14 cellular contexts compared by ENCODE assay signal in the genomic region with DNA sequence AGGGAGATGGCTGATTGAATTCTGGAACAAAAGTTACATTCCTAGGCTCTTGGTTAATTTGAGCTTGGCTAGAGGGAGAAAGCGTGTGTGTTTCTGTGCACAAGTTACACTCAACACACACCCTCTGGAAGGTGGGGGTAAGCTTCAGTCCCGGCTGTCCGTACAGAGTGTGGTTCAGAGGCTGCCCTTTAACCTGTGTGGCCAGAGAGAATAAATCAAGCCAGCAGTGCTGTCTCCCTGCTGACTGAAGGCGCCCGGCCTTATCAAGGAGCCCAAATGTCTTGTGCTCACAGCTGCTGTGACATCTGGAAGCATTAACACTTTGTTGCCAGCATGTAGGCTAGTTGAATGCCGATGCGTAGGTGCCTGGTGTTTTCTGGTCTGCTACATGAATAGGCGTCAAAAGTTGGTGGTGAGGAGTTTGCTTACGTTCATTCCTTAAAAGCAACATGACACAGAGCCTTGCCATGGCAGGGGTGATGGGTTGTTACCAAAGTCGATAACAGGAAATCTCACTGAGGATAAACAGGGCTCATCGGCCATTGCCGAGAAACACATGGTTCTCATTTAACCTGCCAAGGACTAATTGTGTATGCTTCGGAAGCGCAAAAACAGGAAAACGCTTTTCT.
DNase-seq lines count a peak whose midpoint lies in the region; ATAC-seq and TF ChIP-seq lines count a peak whose summit lies in the region.
"Had no signal": no experiment of that assay in that cellular context is flagged by ENCODE, and none has a peak within 500 bp of the region (broad histone marks: within the 10 kb centered on the region; RNA-seq: fewer than 3 reads in every experiment).

No MANE protein-coding gene starts in this region.

- H3K56ac ChIP-seq in mesendoderm (ENCODE audit: low read length), result no peak overlapping the region

- no peak overlapping the region for H3K4ac ChIP-seq in mesendoderm (ENCODE audit: low read depth, low read length)

- peak overlapping the region; percentile 43 for H2BK5ac ChIP-seq in mesendoderm (ENCODE audit: low read length)

- H3K27ac ChIP-seq in fibroblast of lung (ENCODE audit: insufficient read depth, low read length) (no peak overlapping the region), mesendoderm (ENCODE audit: low read depth, low read length) (no peak overlapping the region), suprapubic skin (peak overlapping the region; percentile 27), osteoblast (ENCODE audit: low read depth, low read length) (no peak overlapping the region)
- H3K27ac ChIP-seq: SK-N-MC had no signal

- H3K36me3 ChIP-seq in fibroblast of lung (ENCODE audit: control insufficient read depth, insufficient read depth, low read length) (no peaks in the 10 kb centered on the region), mesendoderm (ENCODE audit: control insufficient read depth, insufficient read depth, low read length) (no peaks in the 10 kb centered on the region), suprapubic skin (no peaks in the 10 kb centered on the region), osteoblast (ENCODE audit: insufficient read depth, low read length) (no peaks in the 10 kb centered on the region)

- H3K9ac ChIP-seq in fibroblast of lung (ENCODE audit: insufficient read depth, low read length) (no peak overlapping the region), mesendoderm (ENCODE audit: low read length) (peak overlapping the region; percentile 31)

- no peak for TF ChIP-seq CTCF in fibroblast of lung (conservative IDR thresholded peaks at IDR 0.05 in 1 of 2, IDR thresholded peaks at IDR 0.05 in 1 of 2; ENCODE audit: low read depth in 1 of 2, low read length in 2 of 2)
- TF ChIP-seq CTCF in suprapubic skin (IDR thresholded peaks at IDR 0.05), result no peak
- TF ChIP-seq CTCF in osteoblast (IDR thresholded peaks at IDR 0.05; ENCODE audit: extremely low read depth, low read depth, low read length), result no peak

- H2AFZ ChIP-seq in fibroblast of lung (ENCODE audit: low read length) (no peak overlapping the region), osteoblast (ENCODE audit: low read length) (no peak overlapping the region)

- peaks cover 24% of the 10 kb centered on the region for H3K27me3 ChIP-seq in fibroblast of lung (ENCODE audit: control insufficient read depth, insufficient read depth, low read length)
- no peaks in the 10 kb centered on the region for H3K27me3 ChIP-seq in mesendoderm (ENCODE audit: insufficient read depth, low read length, poor library complexity)
- no peaks in the 10 kb centered on the region for H3K27me3 ChIP-seq in suprapubic skin
- peaks cover 55% of the 10 kb centered on the region for H3K27me3 ChIP-seq in osteoblast (ENCODE audit: insufficient read depth, low read length)

- H3K18ac ChIP-seq in mesendoderm (ENCODE audit: low read length), result peak overlapping the region; percentile 41

- no peak for TF ChIP-seq POLR2A in suprapubic skin (IDR thresholded peaks at IDR 0.05)

- ATAC-seq in HG03095 (IDR thresholded peaks at IDR 0.05; ENCODE audit: unreplicated experiment), result no peak
- ATAC-seq: activated naive CD8-positive, alpha-beta T cell treated with anti-CD3 and anti-CD28 coated beads, Interleukin-2, amount 50 U/mL, for 24 hours; CD8-positive, alpha-beta T cell had no signal

- DNase-seq in fibroblast of lung (ENCODE audit: low read depth in 2 of 2) (peak; percentile 40 to 66), mesendoderm (peak; percentile 93), suprapubic skin (ENCODE audit: low spot score in 2 of 2) (no peak), osteoblast (ENCODE audit: insufficient read length, low spot score, missing footprints) (no peak), AML-193 (lab: John Stamatoyannopoulos, UW) (no peak), NCI-H1436 treated with DMSO at 0.1 percent for 48 hours (lab: John Stamatoyannopoulos, UW) (no peak)
- DNase-seq: activated CD4-positive, alpha-beta memory T cell treated with anti-CD3 and anti-CD28 coated beads for 36 hours; activated naive CD8-positive, alpha-beta T cell treated with anti-CD3 and anti-CD28 coated beads, Interleukin-2, amount 50 U/mL, for 24 hours; CD8-positive, alpha-beta T cell; Karpas-422; NCI-H510A had no signal

- TF ChIP-seq EP300 in suprapubic skin (IDR thresholded peaks at IDR 0.05), result no peak

- no peaks in the 10 kb centered on the region for H3K9me3 ChIP-seq in fibroblast of lung (ENCODE audit: control insufficient read depth, insufficient read depth, low read depth, low read length)
- no peaks in the 10 kb centered on the region for H3K9me3 ChIP-seq in suprapubic skin
- H3K9me3 ChIP-seq in osteoblast (ENCODE audit: low read depth, low read length), result no peaks in the 10 kb centered on the region

- no CpG with 5 or more reads among the region's 15 CpGs for WGBS in mesendoderm (ENCODE audit: extremely low coverage, insufficient coverage, low lambda C conversion rate)
- 70% methylated on average over 13 of the region's 15 CpGs for WGBS in suprapubic skin

- H3K4me3 ChIP-seq in fibroblast of lung (replicated peaks in 1 of 4; ENCODE audit: control extremely low read depth in 1 of 4, insufficient read depth in 1 of 4, low read depth in 3 of 4, low read length in 4 of 4) (no peak overlapping the region), mesendoderm (ENCODE audit: low read length) (no peak overlapping the region), suprapubic skin (peak overlapping the region; percentile 12), osteoblast (ENCODE audit: insufficient read depth, low read length) (no peak overlapping the region)
- H3K4me3 ChIP-seq: SK-N-MC had no signal

- H4K20me1 ChIP-seq in fibroblast of lung (ENCODE audit: control insufficient read depth, extremely low read depth, insufficient read depth, low read length), result no peaks in the 10 kb centered on the region
- no peaks in the 10 kb centered on the region for H4K20me1 ChIP-seq in osteoblast (ENCODE audit: insufficient read depth, low read length)

- H2BK15ac ChIP-seq in mesendoderm (replicated peaks; ENCODE audit: low read depth), result no peak overlapping the region

- H4K8ac ChIP-seq in mesendoderm (ENCODE audit: low read depth, low read length), result no peak overlapping the region

- H3K23ac ChIP-seq in mesendoderm (ENCODE audit: low read length), result no peak overlapping the region

- H4K5ac ChIP-seq in mesendoderm (ENCODE audit: low read length), result no peak overlapping the region

- no peaks in the 10 kb centered on the region for H3K79me2 ChIP-seq in fibroblast of lung (ENCODE audit: control insufficient read depth, insufficient read depth, low read length)
- no peaks in the 10 kb centered on the region for H3K79me2 ChIP-seq in mesendoderm (ENCODE audit: control insufficient read depth, insufficient read depth, low read length)
- H3K79me2 ChIP-seq in osteoblast (ENCODE audit: insufficient read depth, low read length), result no peaks in the 10 kb centered on the region

- H2BK120ac ChIP-seq in mesendoderm (ENCODE audit: low read depth, low read length), result no peak overlapping the region

- H2AK5ac ChIP-seq in mesendoderm (ENCODE audit: low read length), result no peak overlapping the region

- H3K4me1 ChIP-seq in fibroblast of lung (ENCODE audit: control insufficient read depth, extremely low read depth, insufficient read depth, low read length) (no peaks in the 10 kb centered on the region), mesendoderm (ENCODE audit: control insufficient read depth, low read depth, low read length) (peaks cover 19% of the 10 kb centered on the region), suprapubic skin (peaks cover 15% of the 10 kb centered on the region), osteoblast (ENCODE audit: insufficient read depth, low read length) (no peaks in the 10 kb centered on the region)

- H3K79me1 ChIP-seq in mesendoderm (ENCODE audit: low read length), result no peaks in the 10 kb centered on the region

- H3K4me2 ChIP-seq in fibroblast of lung (ENCODE audit: extremely low read depth, insufficient read depth, low read length) (no peak overlapping the region), mesendoderm (ENCODE audit: low read length) (no peak overlapping the region), osteoblast (ENCODE audit: insufficient read depth, low read length) (no peak overlapping the region)

TF ChIP-seq in PFSK-1, 5 proteins besides CTCF, POLR2A, EP300 and RAD21:
- peak; percentile 37 for TF ChIP-seq FOXP2 (optimal IDR thresholded peaks at IDR 0.05; ENCODE audit: borderline replicate concordance, extremely low read depth, extremely low read length, insufficient read depth)
- no peak for TF ChIP-seq SIN3A (IDR thresholded peaks at IDR 0.05; ENCODE audit: borderline replicate concordance, insufficient read depth, low read length)
- TF ChIP-seq TAF1 (IDR thresholded peaks at IDR 0.05; ENCODE audit: borderline replicate concordance, insufficient read depth, low read length), result no peak
- TF ChIP-seq POLR2AphosphoS5 (IDR thresholded peaks at IDR 0.05; ENCODE audit: low read depth, low read length), result no peak
- TF ChIP-seq, protein P1, sequence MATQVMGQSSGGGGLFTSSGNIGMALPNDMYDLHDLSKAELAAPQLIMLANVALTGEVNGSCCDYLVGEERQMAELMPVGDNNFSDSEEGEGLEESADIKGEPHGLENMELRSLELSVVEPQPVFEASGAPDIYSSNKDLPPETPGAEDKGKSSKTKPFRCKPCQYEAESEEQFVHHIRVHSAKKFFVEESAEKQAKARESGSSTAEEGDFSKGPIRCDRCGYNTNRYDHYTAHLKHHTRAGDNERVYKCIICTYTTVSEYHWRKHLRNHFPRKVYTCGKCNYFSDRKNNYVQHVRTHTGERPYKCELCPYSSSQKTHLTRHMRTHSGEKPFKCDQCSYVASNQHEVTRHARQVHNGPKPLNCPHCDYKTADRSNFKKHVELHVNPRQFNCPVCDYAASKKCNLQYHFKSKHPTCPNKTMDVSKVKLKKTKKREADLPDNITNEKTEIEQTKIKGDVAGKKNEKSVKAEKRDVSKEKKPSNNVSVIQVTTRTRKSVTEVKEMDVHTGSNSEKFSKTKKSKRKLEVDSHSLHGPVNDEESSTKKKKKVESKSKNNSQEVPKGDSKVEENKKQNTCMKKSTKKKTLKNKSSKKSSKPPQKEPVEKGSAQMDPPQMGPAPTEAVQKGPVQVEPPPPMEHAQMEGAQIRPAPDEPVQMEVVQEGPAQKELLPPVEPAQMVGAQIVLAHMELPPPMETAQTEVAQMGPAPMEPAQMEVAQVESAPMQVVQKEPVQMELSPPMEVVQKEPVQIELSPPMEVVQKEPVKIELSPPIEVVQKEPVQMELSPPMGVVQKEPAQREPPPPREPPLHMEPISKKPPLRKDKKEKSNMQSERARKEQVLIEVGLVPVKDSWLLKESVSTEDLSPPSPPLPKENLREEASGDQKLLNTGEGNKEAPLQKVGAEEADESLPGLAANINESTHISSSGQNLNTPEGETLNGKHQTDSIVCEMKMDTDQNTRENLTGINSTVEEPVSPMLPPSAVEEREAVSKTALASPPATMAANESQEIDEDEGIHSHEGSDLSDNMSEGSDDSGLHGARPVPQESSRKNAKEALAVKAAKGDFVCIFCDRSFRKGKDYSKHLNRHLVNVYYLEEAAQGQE (IDR thresholded peaks at IDR 0.05; ENCODE audit: insufficient read depth in 1 of 2, low read depth in 2 of 2, low read length in 2 of 2), result no peak

Comparison
In these comparisons a context has a peak if more than half of its experiments do, and no peak if none do; other contexts are left out.
1. DNase-seq: peak in fibroblast of lung (2 of 2) and mesendoderm (single experiment); none in suprapubic skin (0 of 2), osteoblast (single experiment), AML-193 (0 of 2) and NCI-H1436 treated with DMSO at 0.1 percent for 48 hours (single experiment).